15 cellular contexts compared by ENCODE assay signal in the genomic region with DNA sequence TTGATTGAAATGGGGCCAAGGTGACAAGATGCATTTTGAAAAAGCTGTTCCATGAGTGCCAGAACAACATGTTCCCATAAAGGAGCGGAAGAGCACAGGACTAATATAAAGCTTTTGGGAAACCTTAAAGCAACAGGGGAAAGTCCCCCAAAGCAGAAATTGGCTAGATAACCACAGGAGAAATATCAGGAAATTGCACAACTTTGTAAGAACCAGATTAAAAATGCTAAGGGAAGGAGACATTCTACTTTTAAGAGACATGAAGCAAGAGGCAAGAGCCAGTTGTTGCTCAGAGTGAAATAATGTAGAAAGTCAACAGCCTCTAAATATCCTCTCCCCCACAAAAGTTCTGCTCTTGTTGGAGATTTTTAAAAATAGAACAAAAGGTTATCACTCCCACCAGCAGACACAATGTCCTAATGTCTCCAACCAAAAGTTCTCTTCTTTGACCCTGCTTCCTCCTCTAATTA.
DNase-seq lines count a peak whose midpoint lies in the region; ATAC-seq, FAIRE-seq and TF ChIP-seq lines count a peak whose summit lies in the region.
"Had no signal": no experiment of that assay in that cellular context is flagged by ENCODE, and none has a peak within 500 bp of the region (broad histone marks: within the 10 kb centered on the region; RNA-seq: fewer than 3 reads in every experiment).

No MANE protein-coding gene starts in this region.

- no peak for TF ChIP-seq CTCF in AG04449 (IDR thresholded peaks at IDR 0.05; ENCODE audit: insufficient read depth, low read length, missing control alignments)
- no peak for TF ChIP-seq CTCF in esophagus squamous epithelium (IDR thresholded peaks at IDR 0.05)

- no peak for ATAC-seq in HG03432 (IDR thresholded peaks at IDR 0.05; ENCODE audit: unreplicated experiment)
- ATAC-seq in esophagus mucosa = no peak

- POLR2A ChIA-PET in AG04449 (lab: Yijun Ruan, JAX) = no interaction called here

- peak; percentile 53 for DNase-seq in AG04449 (ENCODE audit: low read depth, low spot score)
- DNase-seq in NOMO-1 treated with DMSO at 0.1 percent for 48 hours (lab: John Stamatoyannopoulos, UW; ENCODE audit: unreplicated experiment) = peak; percentile 91
- no peak for DNase-seq in esophagus squamous epithelium (lab: John Stamatoyannopoulos, UW)
- DNase-seq in non-pigmented ciliary epithelial cell (ENCODE audit: low read depth) = peak; percentile 44
- no peak for DNase-seq in activated T-helper 2 cell treated with anti-CD3 and anti-CD28 coated beads, Interferon-gamma antibody, Interleukin-2, Interleukin-4, amounts not matched to agents 10 μg/mL and 5 μg/mL and 100 μg/mL, durations not matched to agents 14 hours and 24 hours and 36 hours (ENCODE audit: low spot score)
- no peak for DNase-seq in RCC 7860 (ENCODE audit: low spot score)
- DNase-seq: ACHN; activated CD4-positive, alpha-beta T cell treated with anti-CD3 and anti-CD28 coated beads, Interleukin-2, amount 10 ng/mL, durations not matched to agents 24 days and 14 days; activated gamma-delta T cell treated with Interleukin-2 at 50 U/mL for 16 hours; DND-41; naive B cell; NCI-H526; stimulated activated naive CD4-positive, alpha-beta T cell treated with Interleukin-2 at 50 U/mL for 16 hours had no signal

- H3K9me3 ChIP-seq in esophagus squamous epithelium = no peaks in the 10 kb centered on the region

- no peaks in the 10 kb centered on the region for H3K36me3 Mint-ChIP-seq in activated T-helper 2 cell treated with anti-CD3 and anti-CD28 coated beads, Interferon-gamma antibody, Interleukin-2, Interleukin-4, amounts not matched to agents 10 μg/mL and 5 μg/mL and 100 μg/mL, durations not matched to agents 14 hours and 24 hours and 36 hours (ENCODE audit: low read depth)

- no peaks in the 10 kb centered on the region for H3K9me3 Mint-ChIP-seq in activated T-helper 2 cell treated with anti-CD3 and anti-CD28 coated beads, Interferon-gamma antibody, Interleukin-2, Interleukin-4, amounts not matched to agents 10 μg/mL and 5 μg/mL and 100 μg/mL, durations not matched to agents 14 hours and 24 hours and 36 hours

- no peak for FAIRE-seq in RCC 7860 (lab: Jason Lieb, UNC)

- peaks cover 0 to 15% (median 4%) of the 10 kb centered on the region in 3 donors for H3K4me1 ChIP-seq in esophagus squamous epithelium

- no peaks in the 10 kb centered on the region for H3K27me3 ChIP-seq in esophagus squamous epithelium

- H3K27ac Mint-ChIP-seq in activated T-helper 2 cell treated with anti-CD3 and anti-CD28 coated beads, Interferon-gamma antibody, Interleukin-2, Interleukin-4, amounts not matched to agents 10 μg/mL and 5 μg/mL and 100 μg/mL, durations not matched to agents 14 hours and 24 hours and 36 hours = no peak overlapping the region
- H3K27ac Mint-ChIP-seq: activated CD4-positive, alpha-beta T cell treated with anti-CD3 and anti-CD28 coated beads, Interleukin-2, amount 10 ng/mL, durations not matched to agents 24 days and 14 days; naive B cell had no signal

- H3K4me1 Mint-ChIP-seq in activated T-helper 2 cell treated with anti-CD3 and anti-CD28 coated beads, Interferon-gamma antibody, Interleukin-2, Interleukin-4, amounts not matched to agents 10 μg/mL and 5 μg/mL and 100 μg/mL, durations not matched to agents 14 hours and 24 hours and 36 hours (ENCODE audit: low read depth) = no peaks in the 10 kb centered on the region
- H3K4me1 Mint-ChIP-seq: activated CD4-positive, alpha-beta T cell treated with anti-CD3 and anti-CD28 coated beads, Interleukin-2, amount 10 ng/mL, durations not matched to agents 24 days and 14 days; naive B cell had no signal

- H3K4me3 ChIP-seq in AG04449 (ENCODE audit: low read depth, low read length) (no peak overlapping the region), esophagus squamous epithelium (no peak overlapping the region)

- intact Hi-C loops in esophagus squamous epithelium (cut with DNase I) = no loop called here
- intact Hi-C loops in activated T-helper 2 cell treated with anti-CD3 and anti-CD28 coated beads, Interferon-gamma antibody, Interleukin-2, Interleukin-4, amounts not matched to agents 10 μg/mL and 5 μg/mL and 100 μg/mL, durations not matched to agents 14 hours and 24 hours and 36 hours (cut with micrococcal nuclease) = no loop called here

- 20 to 23% methylated on average over 1 of the region's 1 CpG for WGBS in esophagus squamous epithelium, 2 donors

- CTCF ChIA-PET in AG04449 (lab: Yijun Ruan, JAX) = interaction anchor here (1.1 to 1.5 kb wide), 2 partner anchors 20 to 557 kb away, joined by 4 read pairs; no protein-coding TSS in a partner anchor

- H3K27me3 Mint-ChIP-seq in activated T-helper 2 cell treated with anti-CD3 and anti-CD28 coated beads, Interferon-gamma antibody, Interleukin-2, Interleukin-4, amounts not matched to agents 10 μg/mL and 5 μg/mL and 100 μg/mL, durations not matched to agents 14 hours and 24 hours and 36 hours (ENCODE audit: low read depth) = peaks cover 5% of the 10 kb centered on the region

- H3K4me3 Mint-ChIP-seq in activated T-helper 2 cell treated with anti-CD3 and anti-CD28 coated beads, Interferon-gamma antibody, Interleukin-2, Interleukin-4, amounts not matched to agents 10 μg/mL and 5 μg/mL and 100 μg/mL, durations not matched to agents 14 hours and 24 hours and 36 hours (ENCODE audit: low read depth) = no peak overlapping the region
- H3K4me3 Mint-ChIP-seq: activated CD4-positive, alpha-beta T cell treated with anti-CD3 and anti-CD28 coated beads, Interleukin-2, amount 10 ng/mL, durations not matched to agents 24 days and 14 days; naive B cell had no signal

- peak overlapping the region; percentile 12 to 73 (median 28) for H3K27ac ChIP-seq in esophagus squamous epithelium

- TF ChIP-seq POLR2A in esophagus squamous epithelium (IDR thresholded peaks at IDR 0.05) = no peak

- no peaks in the 10 kb centered on the region for H3K36me3 ChIP-seq in esophagus squamous epithelium

Comparison
In these comparisons a context has a peak if more than half of its experiments do, and no peak if none do; other contexts are left out.
1. DNase-seq: peak in AG04449 (single experiment), NOMO-1 treated with DMSO at 0.1 percent for 48 hours (single experiment) and non-pigmented ciliary epithelial cell (single experiment); none in esophagus squamous epithelium (single experiment), activated T-helper 2 cell treated with anti-CD3 and anti-CD28 coated beads, Interferon-gamma antibody, Interleukin-2, Interleukin-4, amounts not matched to agents 10 μg/mL and 5 μg/mL and 100 μg/mL, durations not matched to agents 14 hours and 24 hours and 36 hours (single experiment) and RCC 7860 (single experiment).